1 cellular context compared by ENCODE assay signal in the genomic region with DNA sequence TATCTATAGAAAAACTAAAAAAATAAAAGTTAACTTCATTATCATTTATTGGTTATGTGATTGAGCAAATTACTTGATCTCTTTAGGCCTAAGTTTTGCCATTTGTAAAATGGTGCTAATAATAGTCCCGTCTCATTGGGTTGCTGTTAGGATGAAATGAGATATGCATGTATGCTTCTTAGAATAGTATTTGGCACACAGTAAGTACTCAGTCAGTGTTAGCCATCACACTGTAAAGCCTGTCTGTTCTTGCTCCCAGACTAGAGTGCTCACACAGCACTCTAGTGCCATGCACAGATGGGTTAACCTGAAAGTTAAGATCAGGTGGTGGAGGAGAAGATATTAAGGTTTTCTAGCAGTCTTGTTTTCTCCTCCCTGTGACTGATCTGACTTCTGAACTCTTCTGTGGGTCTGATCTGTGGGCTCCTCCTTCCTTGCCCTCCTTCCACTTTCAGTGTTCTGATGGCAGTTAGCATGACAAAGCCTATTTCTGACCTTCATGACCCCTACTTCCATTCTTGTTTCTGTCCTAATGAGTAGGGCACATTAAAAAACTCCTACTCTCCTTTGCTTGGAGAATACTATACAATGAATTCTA.
TF ChIP-seq lines count a peak whose summit lies in the region.

No MANE protein-coding gene starts in this region.

TF ChIP-seq in GM23338, 12 proteins besides CTCF, POLR2A, EP300 and RAD21:
- TF ChIP-seq, protein P1, sequence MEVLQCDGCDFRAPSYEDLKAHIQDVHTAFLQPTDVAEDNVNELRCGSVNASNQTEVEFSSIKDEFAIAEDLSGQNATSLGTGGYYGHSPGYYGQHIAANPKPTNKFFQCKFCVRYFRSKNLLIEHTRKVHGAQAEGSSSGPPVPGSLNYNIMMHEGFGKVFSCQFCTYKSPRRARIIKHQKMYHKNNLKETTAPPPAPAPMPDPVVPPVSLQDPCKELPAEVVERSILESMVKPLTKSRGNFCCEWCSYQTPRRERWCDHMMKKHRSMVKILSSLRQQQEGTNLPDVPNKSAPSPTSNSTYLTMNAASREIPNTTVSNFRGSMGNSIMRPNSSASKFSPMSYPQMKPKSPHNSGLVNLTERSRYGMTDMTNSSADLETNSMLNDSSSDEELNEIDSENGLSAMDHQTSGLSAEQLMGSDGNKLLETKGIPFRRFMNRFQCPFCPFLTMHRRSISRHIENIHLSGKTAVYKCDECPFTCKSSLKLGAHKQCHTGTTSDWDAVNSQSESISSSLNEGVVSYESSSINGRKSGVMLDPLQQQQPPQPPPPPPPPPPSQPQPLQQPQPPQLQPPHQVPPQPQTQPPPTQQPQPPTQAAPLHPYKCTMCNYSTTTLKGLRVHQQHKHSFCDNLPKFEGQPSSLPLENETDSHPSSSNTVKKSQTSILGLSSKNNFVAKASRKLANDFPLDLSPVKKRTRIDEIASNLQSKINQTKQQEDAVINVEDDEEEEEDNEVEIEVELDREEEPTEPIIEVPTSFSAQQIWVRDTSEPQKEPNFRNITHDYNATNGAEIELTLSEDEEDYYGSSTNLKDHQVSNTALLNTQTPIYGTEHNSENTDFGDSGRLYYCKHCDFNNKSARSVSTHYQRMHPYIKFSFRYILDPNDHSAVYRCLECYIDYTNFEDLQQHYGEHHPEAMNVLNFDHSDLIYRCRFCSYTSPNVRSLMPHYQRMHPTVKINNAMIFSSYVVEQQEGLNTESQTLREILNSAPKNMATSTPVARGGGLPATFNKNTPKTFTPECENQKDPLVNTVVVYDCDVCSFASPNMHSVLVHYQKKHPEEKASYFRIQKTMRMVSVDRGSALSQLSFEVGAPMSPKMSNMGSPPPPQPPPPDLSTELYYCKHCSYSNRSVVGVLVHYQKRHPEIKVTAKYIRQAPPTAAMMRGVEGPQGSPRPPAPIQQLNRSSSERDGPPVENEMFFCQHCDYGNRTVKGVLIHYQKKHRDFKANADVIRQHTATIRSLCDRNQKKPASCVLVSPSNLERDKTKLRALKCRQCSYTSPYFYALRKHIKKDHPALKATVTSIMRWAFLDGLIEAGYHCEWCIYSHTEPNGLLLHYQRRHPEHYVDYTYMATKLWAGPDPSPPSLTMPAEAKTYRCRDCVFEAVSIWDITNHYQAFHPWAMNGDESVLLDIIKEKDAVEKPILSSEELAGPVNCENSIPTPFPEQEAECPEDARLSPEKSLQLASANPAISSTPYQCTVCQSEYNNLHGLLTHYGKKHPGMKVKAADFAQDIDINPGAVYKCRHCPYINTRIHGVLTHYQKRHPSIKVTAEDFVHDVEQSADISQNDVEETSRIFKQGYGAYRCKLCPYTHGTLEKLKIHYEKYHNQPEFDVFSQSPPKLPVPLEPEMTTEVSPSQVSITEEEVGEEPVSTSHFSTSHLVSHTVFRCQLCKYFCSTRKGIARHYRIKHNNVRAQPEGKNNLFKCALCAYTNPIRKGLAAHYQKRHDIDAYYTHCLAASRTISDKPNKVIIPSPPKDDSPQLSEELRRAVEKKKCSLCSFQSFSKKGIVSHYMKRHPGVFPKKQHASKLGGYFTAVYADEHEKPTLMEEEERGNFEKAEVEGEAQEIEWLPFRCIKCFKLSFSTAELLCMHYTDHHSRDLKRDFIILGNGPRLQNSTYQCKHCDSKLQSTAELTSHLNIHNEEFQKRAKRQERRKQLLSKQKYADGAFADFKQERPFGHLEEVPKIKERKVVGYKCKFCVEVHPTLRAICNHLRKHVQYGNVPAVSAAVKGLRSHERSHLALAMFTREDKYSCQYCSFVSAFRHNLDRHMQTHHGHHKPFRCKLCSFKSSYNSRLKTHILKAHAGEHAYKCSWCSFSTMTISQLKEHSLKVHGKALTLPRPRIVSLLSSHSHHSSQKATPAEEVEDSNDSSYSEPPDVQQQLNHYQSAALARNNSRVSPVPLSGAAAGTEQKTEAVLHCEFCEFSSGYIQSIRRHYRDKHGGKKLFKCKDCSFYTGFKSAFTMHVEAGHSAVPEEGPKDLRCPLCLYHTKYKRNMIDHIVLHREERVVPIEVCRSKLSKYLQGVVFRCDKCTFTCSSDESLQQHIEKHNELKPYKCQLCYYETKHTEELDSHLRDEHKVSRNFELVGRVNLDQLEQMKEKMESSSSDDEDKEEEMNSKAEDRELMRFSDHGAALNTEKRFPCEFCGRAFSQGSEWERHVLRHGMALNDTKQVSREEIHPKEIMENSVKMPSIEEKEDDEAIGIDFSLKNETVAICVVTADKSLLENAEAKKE (CRISPR knock-in tag; IDR thresholded peaks at IDR 0.05), result no peak
- no peak for TF ChIP-seq STAT1 (IDR thresholded peaks at IDR 0.05; ENCODE audit: unreplicated experiment)
- no peak for TF ChIP-seq POLR2AphosphoS5 (IDR thresholded peaks at IDR 0.05; ENCODE audit: low read depth)
- TF ChIP-seq EZH2 (IDR thresholded peaks at IDR 0.05; ENCODE audit: low read depth, unreplicated experiment), result no peak
- TF ChIP-seq ZNF331 (CRISPR knock-in tag; IDR thresholded peaks at IDR 0.05; ENCODE audit: low read depth), result no peak
- TF ChIP-seq JUNB (IDR thresholded peaks at IDR 0.05; ENCODE audit: unreplicated experiment), result no peak
- TF ChIP-seq ZNF114 (CRISPR knock-in tag; IDR thresholded peaks at IDR 0.05), result no peak
- no peak for TF ChIP-seq CREB1 (CRISPR knock-in tag; IDR thresholded peaks at IDR 0.05; ENCODE audit: low read depth)
- TF ChIP-seq, protein P2, sequence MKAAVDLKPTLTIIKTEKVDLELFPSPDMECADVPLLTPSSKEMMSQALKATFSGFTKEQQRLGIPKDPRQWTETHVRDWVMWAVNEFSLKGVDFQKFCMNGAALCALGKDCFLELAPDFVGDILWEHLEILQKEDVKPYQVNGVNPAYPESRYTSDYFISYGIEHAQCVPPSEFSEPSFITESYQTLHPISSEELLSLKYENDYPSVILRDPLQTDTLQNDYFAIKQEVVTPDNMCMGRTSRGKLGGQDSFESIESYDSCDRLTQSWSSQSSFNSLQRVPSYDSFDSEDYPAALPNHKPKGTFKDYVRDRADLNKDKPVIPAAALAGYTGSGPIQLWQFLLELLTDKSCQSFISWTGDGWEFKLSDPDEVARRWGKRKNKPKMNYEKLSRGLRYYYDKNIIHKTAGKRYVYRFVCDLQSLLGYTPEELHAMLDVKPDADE (IDR thresholded peaks at IDR 0.05), result no peak
- TF ChIP-seq NANOG (IDR thresholded peaks at IDR 0.05; ENCODE audit: borderline replicate concordance), result no peak
- no peak for TF ChIP-seq EZH2phosphoT487 (IDR thresholded peaks at IDR 0.05; ENCODE audit: unreplicated experiment)
